ENCODE assay signal across 8 cellular contexts in the genomic region with DNA sequence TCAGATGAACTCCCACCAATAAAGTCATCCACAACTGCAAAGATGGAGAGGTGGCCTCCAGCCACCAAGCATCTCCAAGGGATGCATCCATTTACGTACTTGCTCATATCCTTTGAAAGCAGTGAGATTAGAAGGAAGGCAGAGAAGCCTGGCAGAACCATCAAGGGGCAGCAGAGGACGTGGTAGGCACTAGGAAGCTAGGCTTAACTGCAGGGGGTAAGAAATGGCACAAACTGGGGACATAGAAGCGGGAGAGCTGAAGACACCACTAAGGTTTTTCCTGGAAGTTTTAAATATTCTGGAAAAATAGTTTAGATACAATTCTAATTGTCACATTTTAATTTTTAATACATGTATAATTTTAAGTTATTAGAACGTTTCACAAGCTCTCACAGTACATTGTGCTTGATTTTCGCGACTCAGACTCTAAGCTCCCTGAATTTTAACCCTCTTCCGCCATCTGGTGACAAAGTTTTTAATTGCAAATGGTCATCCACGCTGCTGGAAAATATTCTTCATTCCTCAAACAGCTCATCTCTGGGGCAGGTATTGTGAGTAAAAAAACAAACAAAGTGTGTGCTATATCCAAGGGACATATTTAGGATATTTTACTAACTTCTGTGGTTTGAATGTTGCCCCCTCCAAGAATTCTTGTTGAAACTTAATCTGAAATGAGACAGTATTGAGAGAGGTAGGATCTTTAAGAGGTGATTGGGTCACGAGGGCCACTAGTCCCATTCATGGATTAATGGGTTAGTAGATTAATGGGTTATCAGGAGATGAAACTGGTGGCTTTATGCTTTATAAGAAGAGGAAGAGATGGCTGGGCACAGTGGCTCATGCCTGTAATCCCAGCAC. TPM values are rescaled to one million over a fixed set of nuclear protein-coding genes. Genes with fewer than 3 reads are reported as not detected.
DNase-seq lines count a peak whose midpoint lies in the region; ATAC-seq and TF ChIP-seq lines count a peak whose summit lies in the region.

No MANE protein-coding gene starts in this region.

- H3K27me3 ChIP-seq in Panc1 (ENCODE audit: control insufficient read depth, insufficient read depth, low read length) (no peaks in the 10 kb centered on the region), cardiac muscle cell (no peaks in the 10 kb centered on the region)

- H3K9me3 Mint-ChIP-seq in activated naive CD8-positive, alpha-beta T cell treated with anti-CD3 and anti-CD28 coated beads, Interleukin-2, amount 10 ng/mL, durations not matched to agents 7 days and 5 days: no peaks in the 10 kb centered on the region

- peak; percentile 70 for ATAC-seq in Panc1
- ATAC-seq in activated naive CD8-positive, alpha-beta T cell treated with anti-CD3 and anti-CD28 coated beads, Interleukin-2, amount 10 ng/mL, durations not matched to agents 7 days and 5 days (ENCODE audit: low read depth): peak; percentile 44
- ATAC-seq in GM18519 (IDR thresholded peaks at IDR 0.05; ENCODE audit: low FRiP score, unreplicated experiment): no peak

- H3K4me1 ChIP-seq in Panc1 (ENCODE audit: control insufficient read depth, insufficient read depth, low read length) (no peaks in the 10 kb centered on the region), cardiac muscle cell (ENCODE audit: low read depth) (no peaks in the 10 kb centered on the region)

- no peak overlapping the region for H3K4me3 ChIP-seq in Panc1 (ENCODE audit: low read depth in 2 of 2, low read length in 2 of 2)
- H3K4me3 ChIP-seq in cardiac muscle cell: no peak overlapping the region

- peak; percentile 59 for TF ChIP-seq CTCF in Panc1 (IDR thresholded peaks at IDR 0.05)
- peak; percentile 62 for TF ChIP-seq CTCF in cardiac muscle cell (IDR thresholded peaks at IDR 0.05; ENCODE audit: low read depth, low read length)

- CTCF ChIA-PET in Panc1 (lab: Charles Lee): interaction anchor here (0.6 to 0.9 kb wide), 4 partner anchors 159 to 1057 kb away, joined by 3 to 26 read pairs (median 11); no protein-coding TSS in a partner anchor

- DNase-seq in GM04503 (ENCODE audit: low read depth) (peak; percentile 23), LHCN-M2 (ENCODE audit: low read depth) (peak; percentile 67), Panc1 (ENCODE audit: low read depth, low spot score) (peak; percentile 82), cardiac muscle cell (ENCODE audit: low read depth in 1 of 2, low spot score in 1 of 2) (peak; percentile 67 to 76), renal cortical epithelial cell (ENCODE audit: low read depth) (peak; percentile 72), epidermal melanocyte (ENCODE audit: insufficient read length, low spot score) (no peak)
- no peak for DNase-seq in activated naive CD8-positive, alpha-beta T cell treated with anti-CD3 and anti-CD28 coated beads, Interleukin-2, amount 10 ng/mL, durations not matched to agents 7 days and 5 days

- in situ Hi-C loops in Panc1 (cut with HindIII; ENCODE audit: low pct_unique_long_range_greater_than_20kb, low sequenced_read_pairs): no loop called here

- intact Hi-C loops in Panc1 (cut with micrococcal nuclease; ENCODE audit: unreplicated experiment): loop anchor here (5.0 kb wide), 2 partner anchors 101 to 406 kb away; no protein-coding TSS in a partner anchor

- H3K36me3 Mint-ChIP-seq in activated naive CD8-positive, alpha-beta T cell treated with anti-CD3 and anti-CD28 coated beads, Interleukin-2, amount 10 ng/mL, durations not matched to agents 7 days and 5 days: peaks cover 2% of the 10 kb centered on the region

- no peak overlapping the region for H3K4me3 Mint-ChIP-seq in activated naive CD8-positive, alpha-beta T cell treated with anti-CD3 and anti-CD28 coated beads, Interleukin-2, amount 10 ng/mL, durations not matched to agents 7 days and 5 days

- no TSS peak for BruUV-seq in Panc1 (replicated peaks; lab: Mats Ljungman, UMichigan)

- H3K4me1 Mint-ChIP-seq in activated naive CD8-positive, alpha-beta T cell treated with anti-CD3 and anti-CD28 coated beads, Interleukin-2, amount 10 ng/mL, durations not matched to agents 7 days and 5 days: peaks cover 27% of the 10 kb centered on the region

- no peak overlapping the region for H3K27ac ChIP-seq in Panc1 (ENCODE audit: low read length)
- no peak overlapping the region for H3K27ac ChIP-seq in cardiac muscle cell

- no peaks in the 10 kb centered on the region; the same call in none of the 2 replicates for H3K36me3 ChIP-seq in Panc1 (ENCODE audit: control insufficient read depth, insufficient read depth, low read length)
- H3K36me3 ChIP-seq in cardiac muscle cell: no peaks in the 10 kb centered on the region

- POLR2A ChIA-PET in Panc1 (lab: Charles Lee): no interaction called here
- POLR2A ChIA-PET in activated naive CD8-positive, alpha-beta T cell treated with anti-CD3 and anti-CD28 coated beads, Interleukin-2, amount 10 ng/mL, durations not matched to agents 7 days and 5 days (lab: Charles Lee): interaction anchor here (0.6 to 2.3 kb wide), 8 partner anchors 10 to 408 kb away, joined by 3 to 8 read pairs (median 6); no protein-coding TSS in a partner anchor

- H3K27ac Mint-ChIP-seq in activated naive CD8-positive, alpha-beta T cell treated with anti-CD3 and anti-CD28 coated beads, Interleukin-2, amount 10 ng/mL, durations not matched to agents 7 days and 5 days: no peak overlapping the region

- H3K27me3 Mint-ChIP-seq in activated naive CD8-positive, alpha-beta T cell treated with anti-CD3 and anti-CD28 coated beads, Interleukin-2, amount 10 ng/mL, durations not matched to agents 7 days and 5 days: no peaks in the 10 kb centered on the region

- H3K9me3 ChIP-seq in Panc1 (ENCODE audit: control insufficient read depth, insufficient read depth, low read depth, low read length): no peaks in the 10 kb centered on the region
- H3K9me3 ChIP-seq in cardiac muscle cell (ENCODE audit: low read depth): no peaks in the 10 kb centered on the region

RNA-seq across cellular contexts. Expression of a gene that starts 1.6 kb away (rescaled TPM):
- total RNA-seq in LHCN-M2 (2014; rRNA removed) (8.7 and 10.6 TPM in 2 replicates), Panc1 (2021; ENCODE audit: unreplicated experiment) (0.39 TPM), cardiac muscle cell (4.6 and 4.9 TPM in 2 replicates), renal cortical epithelial cell (21.9 and 28.9 TPM in 2 replicates)
- polyA plus RNA-seq in LHCN-M2 (2012): 5.9 TPM
- polyA plus RNA-seq in Panc1 (2012; ENCODE audit: insufficient read length): 0.40 TPM
- 10 to 100 TPM; 12.6 to 12.9 TPM for total RNA-seq in activated naive CD8-positive, alpha-beta T cell treated with anti-CD3 and anti-CD28 coated beads, Interleukin-2, amount 10 ng/mL, durations not matched to agents 7 days and 5 days
- 4.7 and 5.1 TPM in 2 replicates for polyA plus RNA-seq in cardiac muscle cell

RNA-seq across cellular contexts. Expression of a gene that starts 24.4 kb away (rescaled TPM):
- 607 and 704 TPM in 2 replicates for total RNA-seq in LHCN-M2 (2014; rRNA removed)
- 355 TPM for polyA plus RNA-seq in LHCN-M2 (2012)
- 298 TPM for total RNA-seq in Panc1 (2021; ENCODE audit: unreplicated experiment)
- 248 TPM for polyA plus RNA-seq in Panc1 (2012; ENCODE audit: insufficient read length)
- 100 to 1,000 TPM; 284 to 285 TPM for total RNA-seq in activated naive CD8-positive, alpha-beta T cell treated with anti-CD3 and anti-CD28 coated beads, Interleukin-2, amount 10 ng/mL, durations not matched to agents 7 days and 5 days
- total RNA-seq in cardiac muscle cell: 1,340 and 1,633 TPM in 2 replicates
- 1,388 and 1,610 TPM in 2 replicates for polyA plus RNA-seq in cardiac muscle cell
- 1,050 and 1,307 TPM in 2 replicates for total RNA-seq in renal cortical epithelial cell

RNA-seq across cellular contexts. Expression of a gene that starts 30.5 kb away (rescaled TPM):
- total RNA-seq in LHCN-M2 (2014; rRNA removed) (42.1 and 87.1 TPM in 2 replicates), Panc1 (2021; ENCODE audit: unreplicated experiment) (28.4 TPM), cardiac muscle cell (34.8 and 75.5 TPM in 2 replicates), renal cortical epithelial cell (51.3 and 85.3 TPM in 2 replicates)
- 24.9 TPM for polyA plus RNA-seq in LHCN-M2 (2012)
- polyA plus RNA-seq in Panc1 (2012; ENCODE audit: insufficient read length): 13.9 TPM
- 10 to 100 TPM; 41.0 to 49.4 TPM for total RNA-seq in activated naive CD8-positive, alpha-beta T cell treated with anti-CD3 and anti-CD28 coated beads, Interleukin-2, amount 10 ng/mL, durations not matched to agents 7 days and 5 days
- polyA plus RNA-seq in cardiac muscle cell: 74.2 and 75.8 TPM in 2 replicates

Comparison
In these comparisons a context has a peak if more than half of its experiments do, and no peak if none do; other contexts are left out.
1. DNase-seq: peak in GM04503 (single experiment), LHCN-M2 (single experiment), Panc1 (single experiment), cardiac muscle cell (2 of 2) and renal cortical epithelial cell (single experiment); none in activated naive CD8-positive, alpha-beta T cell treated with anti-CD3 and anti-CD28 coated beads, Interleukin-2, amount 10 ng/mL, durations not matched to agents 7 days and 5 days (single experiment) and epidermal melanocyte (single experiment).